36 cellular contexts compared by ENCODE assay signal in the genomic region with DNA sequence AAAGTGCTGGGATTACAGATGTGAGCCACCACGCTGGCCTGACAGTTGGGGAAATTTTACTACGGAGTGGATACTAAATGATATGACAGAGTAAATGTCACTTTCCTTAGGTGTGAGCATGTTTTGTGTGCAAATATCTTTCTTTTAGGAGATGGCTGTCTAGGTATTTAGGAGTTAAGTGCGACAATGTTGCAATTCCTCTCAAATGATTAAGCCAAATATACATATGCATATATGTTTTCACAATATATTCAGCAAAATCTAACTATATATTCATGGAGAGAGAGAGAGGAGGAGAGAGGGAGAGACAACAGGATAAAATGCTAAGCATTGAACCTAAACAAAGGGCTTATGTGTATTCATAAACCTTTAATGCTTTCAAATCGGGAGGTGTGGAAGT. TPM values are rescaled to one million over a fixed set of nuclear protein-coding genes. Genes with fewer than 3 reads are reported as not detected.
A peak's percentile ranks its signal among the peaks of the same experiment; 100 is the strongest.
DNase-seq lines count a peak whose midpoint lies in the region; ATAC-seq, FAIRE-seq and TF ChIP-seq lines count a peak whose summit lies in the region.
"Had no signal": no experiment of that assay in that cellular context is flagged by ENCODE, and none has a peak within 500 bp of the region (broad histone marks: within the 10 kb centered on the region; RNA-seq: fewer than 3 reads in every experiment).

No MANE protein-coding gene starts in this region.

- H3K9me3 ChIP-seq in A549 (no peaks in the 10 kb centered on the region), HEK293 (ENCODE audit: control insufficient read depth, insufficient read depth, low read depth, low read length) (no peaks in the 10 kb centered on the region; the same call in 1 of the 2 replicates), neural progenitor cell (ENCODE audit: low read depth) (no peaks in the 10 kb centered on the region)
- H3K9me3 ChIP-seq: BE2C; BLaER1; BLaER1 treated with 17β-estradiol and CSF1 and Interleukin-3, amounts not matched to agents 10 nM and 100 nM; Caco-2 had no signal

- no peak overlapping the region for H2AFZ ChIP-seq in neural progenitor cell (replicated peaks)

- ATAC-seq in A549 (no peak), GM21528 (IDR thresholded peaks at IDR 0.05; ENCODE audit: low FRiP score, unreplicated experiment) (no peak)
- ATAC-seq in activated naive CD8-positive, alpha-beta T cell treated with anti-CD3 and anti-CD28 coated beads, Interleukin-2, amount 50 U/mL, for 24 hours, result no peak
- ATAC-seq: CD8-positive, alpha-beta T cell had no signal

- no peak for DNase-seq in A549 (ENCODE audit: low read depth in 1 of 2, low spot score in 1 of 2)
- DNase-seq in nephron progenitor cell, result no peak
- no peak for DNase-seq in neural progenitor cell (ENCODE audit: low spot score)
- DNase-seq in activated naive CD8-positive, alpha-beta T cell treated with anti-CD3 and anti-CD28 coated beads, Interleukin-2, amount 50 U/mL, for 24 hours, result no peak
- DNase-seq in T1000 (lab: John Stamatoyannopoulos, UW), result no peak
- DNase-seq in osteocyte (ENCODE audit: extremely low spot score, unreplicated experiment), result no peak
- DNase-seq: 8988T; ACHN; AML-193; BE2C; C1 segment of cervical spinal cord; Caco-2; Calu3; CD4-positive, alpha-beta memory T cell; CD4-positive, alpha-beta T cell; CD4-positive, CD25-positive, alpha-beta regulatory T cell; CD8-positive, alpha-beta memory T cell; CD8-positive, alpha-beta T cell; COR-L47; DMS 273 treated with DMSO at 0.1 percent for 48 hours; DMS153; DMS53; DMS79; DMS79 treated with DMSO at 0.1 percent for 48 hours; DND-41; EL had no signal

- H3K27ac ChIP-seq in A549 (no peak overlapping the region), HEK293 (ENCODE audit: extremely low read depth, low read depth, low read length) (no peak overlapping the region), neural progenitor cell (no peak overlapping the region)
- H3K27ac ChIP-seq: 22Rv1; BLaER1; BLaER1 treated with 17β-estradiol and CSF1 and Interleukin-3, amounts not matched to agents 10 nM and 100 nM; C4-2B had no signal

- no peak for TF ChIP-seq POLR2A in A549 (IDR thresholded peaks at IDR 0.05; ENCODE audit: low read length)

- H3K4me1 Mint-ChIP-seq in nephron progenitor cell (peaks cover 38% of the 10 kb centered on the region), neural progenitor cell (peaks cover 19% of the 10 kb centered on the region), osteocyte (ENCODE audit: unreplicated experiment) (peaks cover 12% of the 10 kb centered on the region)
- H3K4me1 Mint-ChIP-seq in activated naive CD8-positive, alpha-beta T cell treated with anti-CD3 and anti-CD28 coated beads, Interleukin-2, amount 50 U/mL, for 24 hours, result peaks cover 6% of the 10 kb centered on the region

- peaks cover 21% of the 10 kb centered on the region for H3F3A ChIP-seq in neural progenitor cell (ENCODE audit: low read depth)

- WGBS in A549 (ENCODE audit: missing lambda C conversion rate), result 89% methylated on average over 4 of the region's 4 CpGs

- TF ChIP-seq EP300 in A549 (IDR thresholded peaks at IDR 0.05), result no peak

- no peak overlapping the region for H3K4me3 ChIP-seq in A549
- H3K4me3 ChIP-seq in HEK293 (ENCODE audit: low read depth, low read length), result no peak overlapping the region
- H3K4me3 ChIP-seq in neural progenitor cell, result no peak overlapping the region
- H3K4me3 ChIP-seq: BLaER1; BLaER1 treated with 17β-estradiol and CSF1 and Interleukin-3, amounts not matched to agents 10 nM and 100 nM had no signal

- H3K4me1 ChIP-seq in A549 (peaks cover 12% of the 10 kb centered on the region; the same call in 2 of the 3 replicates), HEK293 (ENCODE audit: control insufficient read depth, insufficient read depth, low read length) (peaks cover 8% of the 10 kb centered on the region), neural progenitor cell (peaks cover 14% of the 10 kb centered on the region)

- TF ChIP-seq RAD21 in A549 (conservative IDR thresholded peaks at IDR 0.05 in 1 of 2, IDR thresholded peaks at IDR 0.05 in 1 of 2), result no peak

- H3K27me3 Mint-ChIP-seq in nephron progenitor cell (ENCODE audit: low read depth, poor library complexity), result no peaks in the 10 kb centered on the region
- peaks cover 7% of the 10 kb centered on the region for H3K27me3 Mint-ChIP-seq in neural progenitor cell (ENCODE audit: insufficient read depth, low read depth)
- no peaks in the 10 kb centered on the region for H3K27me3 Mint-ChIP-seq in activated naive CD8-positive, alpha-beta T cell treated with anti-CD3 and anti-CD28 coated beads, Interleukin-2, amount 50 U/mL, for 24 hours
- no peaks in the 10 kb centered on the region for H3K27me3 Mint-ChIP-seq in osteocyte (ENCODE audit: unreplicated experiment)
- H3K27me3 Mint-ChIP-seq: B cell; CD4-positive, alpha-beta memory T cell; CD4-positive, alpha-beta T cell; CD4-positive, CD25-positive, alpha-beta regulatory T cell; CD8-positive, alpha-beta memory T cell had no signal

- H3K9ac ChIP-seq in neural progenitor cell, result no peak overlapping the region
- H3K9ac ChIP-seq: BLaER1 had no signal

- H3K36me3 Mint-ChIP-seq in nephron progenitor cell (ENCODE audit: low read depth), result peaks cover 10% of the 10 kb centered on the region
- no peaks in the 10 kb centered on the region for H3K36me3 Mint-ChIP-seq in neural progenitor cell
- no peaks in the 10 kb centered on the region for H3K36me3 Mint-ChIP-seq in activated naive CD8-positive, alpha-beta T cell treated with anti-CD3 and anti-CD28 coated beads, Interleukin-2, amount 50 U/mL, for 24 hours (ENCODE audit: low read depth)
- H3K36me3 Mint-ChIP-seq in osteocyte (ENCODE audit: unreplicated experiment), result peaks cover 5% of the 10 kb centered on the region

- no peaks in the 10 kb centered on the region for H4K20me1 ChIP-seq in neural progenitor cell (ENCODE audit: low read depth)
- H4K20me1 ChIP-seq: BLaER1 had no signal

- TF ChIP-seq CTCF in A549 (IDR thresholded peaks at IDR 0.05) (no peak), HEK293 (tag by site-specific recombination; IDR thresholded peaks at IDR 0.05) (no peak), nephron progenitor cell (IDR thresholded peaks at IDR 0.05) (no peak), neural progenitor cell (IDR thresholded peaks at IDR 0.05) (no peak), osteocyte (IDR thresholded peaks at IDR 0.05) (no peak)

- no peaks in the 10 kb centered on the region for H3K27me3 ChIP-seq in neural progenitor cell
- H3K27me3 ChIP-seq: BE2C; BLaER1; BLaER1 treated with 17β-estradiol and CSF1 and Interleukin-3, amounts not matched to agents 10 nM and 100 nM had no signal

- no peak overlapping the region for H3K4me2 ChIP-seq in A549
- no peak overlapping the region for H3K4me2 ChIP-seq in neural progenitor cell
- H3K4me2 ChIP-seq: BLaER1; BLaER1 treated with 17β-estradiol and CSF1 and Interleukin-3, amounts not matched to agents 10 nM and 100 nM had no signal

- H3K4me3 Mint-ChIP-seq in nephron progenitor cell, result no peak overlapping the region
- no peak overlapping the region for H3K4me3 Mint-ChIP-seq in neural progenitor cell
- H3K4me3 Mint-ChIP-seq in activated naive CD8-positive, alpha-beta T cell treated with anti-CD3 and anti-CD28 coated beads, Interleukin-2, amount 50 U/mL, for 24 hours, result no peak overlapping the region
- no peak overlapping the region for H3K4me3 Mint-ChIP-seq in osteocyte (ENCODE audit: unreplicated experiment)
- H3K4me3 Mint-ChIP-seq: B cell; CD14-positive monocyte; CD4-positive, alpha-beta memory T cell; CD4-positive, alpha-beta T cell; CD8-positive, alpha-beta T cell had no signal

- H3K36me3 ChIP-seq in HEK293 (ENCODE audit: control insufficient read depth in 2 of 2, insufficient read depth in 1 of 2, low read length in 2 of 2), result peaks cover 11 to 20% of the 10 kb centered on the region in 2 experiments; a peak in 2 of 3 replicates
- no peaks in the 10 kb centered on the region for H3K36me3 ChIP-seq in neural progenitor cell
- H3K36me3 ChIP-seq: BE2C had no signal

- POLR2A ChIA-PET in A549 (lab: Yijun Ruan, JAX) (no interaction called here), HEK293 (lab: Yijun Ruan, JAX) (interaction anchor here (1.4 kb wide), 1 partner anchor 28 kb away, joined by 3 read pairs; no protein-coding TSS in a partner anchor)

- H3K79me2 ChIP-seq in neural progenitor cell (ENCODE audit: low read depth), result no peaks in the 10 kb centered on the region

- H3K27ac Mint-ChIP-seq in nephron progenitor cell (peak overlapping the region; percentile 64), neural progenitor cell (peak overlapping the region; percentile 24), osteocyte (ENCODE audit: unreplicated experiment) (no peak overlapping the region)
- no peak overlapping the region for H3K27ac Mint-ChIP-seq in activated naive CD8-positive, alpha-beta T cell treated with anti-CD3 and anti-CD28 coated beads, Interleukin-2, amount 50 U/mL, for 24 hours
- H3K27ac Mint-ChIP-seq: B cell; CD14-positive monocyte; CD4-positive, alpha-beta memory T cell; CD4-positive, alpha-beta T cell; CD4-positive, CD25-positive, alpha-beta regulatory T cell; CD8-positive, alpha-beta memory T cell; CD8-positive, alpha-beta T cell had no signal

- H3K9me3 Mint-ChIP-seq in nephron progenitor cell, result no peaks in the 10 kb centered on the region
- no peaks in the 10 kb centered on the region for H3K9me3 Mint-ChIP-seq in neural progenitor cell
- H3K9me3 Mint-ChIP-seq in activated naive CD8-positive, alpha-beta T cell treated with anti-CD3 and anti-CD28 coated beads, Interleukin-2, amount 50 U/mL, for 24 hours, result no peaks in the 10 kb centered on the region
- H3K9me3 Mint-ChIP-seq in osteocyte (ENCODE audit: unreplicated experiment), result no peaks in the 10 kb centered on the region
- H3K9me3 Mint-ChIP-seq: CD4-positive, alpha-beta memory T cell; CD4-positive, alpha-beta T cell; CD4-positive, CD25-positive, alpha-beta regulatory T cell; CD8-positive, alpha-beta memory T cell; CD8-positive, alpha-beta T cell had no signal

- FAIRE-seq in A549 (lab: Jason Lieb, UNC), result peak; percentile 36
- FAIRE-seq: A204.1, D721Med had no signal

- CTCF ChIA-PET in A549 (lab: Yijun Ruan, JAX) (interaction anchor here (4.1 to 46.6 kb wide), 2 partner anchors 15 to 26 kb away, joined by 43 to 950 read pairs; a partner anchor contains a TSS), HEK293 (lab: Yijun Ruan, JAX) (interaction anchor here (0.6 to 1.2 kb wide), 2 partner anchors 15 to 606 kb away, joined by 3 to 5 read pairs; no protein-coding TSS in a partner anchor)

RNA-seq across cellular contexts. Expression of a gene that starts 5.4 kb away (rescaled TPM):
- 40.2 and 41.7 TPM in 2 replicates for polyA plus RNA-seq in A549 (2011; rRNA removed)
- 24.7 and 32.8 TPM in 2 replicates for polyA plus RNA-seq in A549 (2012; cell fraction: cytosol; rRNA removed)
- 26.5 and 34.1 TPM in 2 replicates for polyA plus RNA-seq in A549 (2012; cell fraction: nucleus; rRNA removed)
- polyA plus RNA-seq in A549 (2017; fragmentation: RNase III; extraction: RNeasy Plus Mini Kit Qiagen cat#74134 plus additional on column Dnase treatment), result 35.5 to 41.2 TPM (median 39.7 TPM) in 3 replicates
- 63.1 and 71.7 TPM in 2 replicates for polyA minus RNA-seq in A549 (2011; rRNA and poly(A)+ RNA removed)
- total RNA-seq in neural progenitor cell (ENCODE audit: low replicate concordance), result 15.3 and 27.4 TPM in 2 replicates
- 31.4 and 33.4 TPM in 2 replicates for total RNA-seq in osteocyte

RNA-seq across cellular contexts. Expression of a gene that starts 16.0 kb away (rescaled TPM):
- polyA plus RNA-seq in A549 (2011; rRNA removed), result 202 and 241 TPM in 2 replicates
- polyA plus RNA-seq in A549 (2012; cell fraction: cytosol; rRNA removed), result 713 and 819 TPM in 2 replicates
- 565 and 810 TPM in 2 replicates for polyA plus RNA-seq in A549 (2012; cell fraction: nucleus; rRNA removed)
- polyA plus RNA-seq in A549 (2017; fragmentation: RNase III; extraction: RNeasy Plus Mini Kit Qiagen cat#74134 plus additional on column Dnase treatment), result 280 to 298 TPM (median 296 TPM) in 3 replicates
- 192 and 225 TPM in 2 replicates for polyA minus RNA-seq in A549 (2011; rRNA and poly(A)+ RNA removed)
- 11.3 and 24.4 TPM in 2 replicates for total RNA-seq in neural progenitor cell (ENCODE audit: low replicate concordance)
- total RNA-seq in osteocyte, result 45.6 and 51.5 TPM in 2 replicates

RNA-seq across cellular contexts. Expression of a gene that starts 17.3 kb away (rescaled TPM):
- polyA plus RNA-seq in A549 (2011; rRNA removed), result 1.4 and 2.2 TPM in 2 replicates
- 2.0 TPM in 2 replicates for polyA plus RNA-seq in A549 (2012; cell fraction: cytosol; rRNA removed)
- polyA plus RNA-seq in A549 (2012; cell fraction: nucleus; rRNA removed), result 3.9 and 4.2 TPM in 2 replicates
- polyA plus RNA-seq in A549 (2017; fragmentation: RNase III; extraction: RNeasy Plus Mini Kit Qiagen cat#74134 plus additional on column Dnase treatment), result 1.2 to 2.0 TPM (median 1.4 TPM) in 3 replicates
- 1.1 and 1.2 TPM in 2 replicates for polyA minus RNA-seq in A549 (2011; rRNA and poly(A)+ RNA removed)
- total RNA-seq in neural progenitor cell (ENCODE audit: low replicate concordance), result 2.5 and 8.4 TPM in 2 replicates
- 0.48 and 0.63 TPM in 2 replicates for total RNA-seq in osteocyte
- total RNA-seq: CD4-positive, CD25-positive, alpha-beta regulatory T cell had no signal
- polyA plus RNA-seq: CD14-positive monocyte; CD4-positive, CD25-positive, alpha-beta regulatory T cell; CD8-positive, alpha-beta memory T cell had no signal

RNA-seq across cellular contexts. Expression of a gene that starts 23.7 kb away (rescaled TPM):
- polyA plus RNA-seq in A549 (2011; rRNA removed) (10.0 and 10.7 TPM in 2 replicates), A549 (2017; fragmentation: RNase III; extraction: RNeasy Plus Mini Kit Qiagen cat#74134 plus additional on column Dnase treatment) (12.5 to 14.9 TPM (median 13.6 TPM) in 3 replicates)
- 30.9 and 31.2 TPM in 2 replicates for polyA plus RNA-seq in A549 (2012; cell fraction: cytosol; rRNA removed)
- 21.4 and 24.8 TPM in 2 replicates for polyA plus RNA-seq in A549 (2012; cell fraction: nucleus; rRNA removed)
- 4.6 and 4.7 TPM in 2 replicates for polyA minus RNA-seq in A549 (2011; rRNA and poly(A)+ RNA removed)
- total RNA-seq in neural progenitor cell (ENCODE audit: low replicate concordance) (2.4 and 5.5 TPM in 2 replicates), osteocyte (13.3 and 13.8 TPM in 2 replicates)

RNA-seq across cellular contexts. Expression of a gene that starts 36.3 kb away (rescaled TPM):
- 1.5 and 1.6 TPM in 2 replicates for polyA plus RNA-seq in A549 (2011; rRNA removed)
- polyA plus RNA-seq in A549 (2012; cell fraction: cytosol; rRNA removed), result 0.91 and 1.1 TPM in 2 replicates
- 1.7 and 1.8 TPM in 2 replicates for polyA plus RNA-seq in A549 (2012; cell fraction: nucleus; rRNA removed)
- polyA plus RNA-seq in A549 (2017; fragmentation: RNase III; extraction: RNeasy Plus Mini Kit Qiagen cat#74134 plus additional on column Dnase treatment), result 1.3 to 1.8 TPM (median 1.8 TPM) in 3 replicates
- 0.87 and 1.1 TPM in 2 replicates for polyA minus RNA-seq in A549 (2011; rRNA and poly(A)+ RNA removed)
- 1.4 and 4.7 TPM in 2 replicates for total RNA-seq in neural progenitor cell (ENCODE audit: low replicate concordance)
- 5.0 and 5.7 TPM in 2 replicates for total RNA-seq in osteocyte

Comparison
In these comparisons a context has a peak if more than half of its experiments do, and no peak if none do; other contexts are left out.
1. H3K27ac Mint-ChIP-seq: peak in nephron progenitor cell (single experiment) and neural progenitor cell (single experiment); none in activated naive CD8-positive, alpha-beta T cell treated with anti-CD3 and anti-CD28 coated beads, Interleukin-2, amount 50 U/mL, for 24 hours (single experiment) and osteocyte (single experiment).